ENCODE assay signal across 21 cellular contexts in genomic region chr7:135940077-135941075, GRCh38.
"Had no signal": no experiment of that assay in that cellular context is flagged by ENCODE, and none has a peak within 500 bp of the region (broad histone marks: within the 10 kb centered on the region; RNA-seq: fewer than 3 reads in every experiment).

No MANE protein-coding gene starts in this region.

- H3K9me3 ChIP-seq: ascending aorta, heart right ventricle, neutrophil, pancreas, testis had no signal

- FAIRE-seq: bronchial epithelial cell, pancreas had no signal

- H3K27ac ChIP-seq: ascending aorta, heart right ventricle, neutrophil, pancreas, testis, VCaP had no signal

- H3K4me1 ChIP-seq: ascending aorta had no signal

- DNase-seq: activated CD4-positive, alpha-beta T cell treated with anti-CD3 and anti-CD28 coated beads for 1 hour; activated CD4-positive, alpha-beta T cell treated with anti-CD3 and anti-CD28 coated beads, Interleukin-2, amount 50 U/mL, for 48 hours; activated effector memory CD4-positive, alpha-beta T cell treated with Interleukin-2 at 50 U/mL for 16 hours; activated naive CD4-positive, alpha-beta T cell treated with anti-CD3 and anti-CD28 coated beads, Interleukin-2, amount 50 U/mL, for 16 hours; effector CD8-positive, alpha-beta T cell; heart right ventricle; mesenchymal stem cell; naive thymus-derived CD8-positive, alpha-beta T cell; pancreas; stimulated activated CD4-positive, alpha-beta T cell treated with anti-CD3 and anti-CD28 coated beads, Interleukin-4, amount 100 ng/mL, for 24 hours; testis had no signal

- H3K9me3 Mint-ChIP-seq: dendritic cell treated with granulocyte-macrophage colony-stimulating factor and Interleukin-4, amounts not matched to agents 40 ng/mL and 50 ng/mL, for 4 days; naive thymus-derived CD8-positive, alpha-beta T cell; stimulated activated memory B cell treated with anti-CD40 and anti-IgM and Interleukin-4, amounts not matched to agents 10 μg/mL and 1 μg/mL and 100 μg/mL, for 72 hours; T-helper 1 cell treated with Interleukin-12 subunit alpha and Interleukin-12 subunit beta and Interleukin-4 antibody, amounts not matched to agents 30 μg/mL and 1 μg/mL, for 36 hours had no signal

- H3K27me3 ChIP-seq: ascending aorta, heart right ventricle, neutrophil, pancreas, testis had no signal

- ATAC-seq: esophagus mucosa; naive thymus-derived CD8-positive, alpha-beta T cell; pancreas; sciatic nerve; stimulated activated memory B cell treated with anti-CD40 and anti-IgM and Interleukin-4, amounts not matched to agents 10 μg/mL and 1 μg/mL and 100 μg/mL, for 72 hours had no signal

- H3K27me3 Mint-ChIP-seq: dendritic cell treated with granulocyte-macrophage colony-stimulating factor and Interleukin-4, amounts not matched to agents 40 ng/mL and 50 ng/mL, for 4 days; naive thymus-derived CD8-positive, alpha-beta T cell; stimulated activated memory B cell treated with anti-CD40 and anti-IgM and Interleukin-4, amounts not matched to agents 10 μg/mL and 1 μg/mL and 100 μg/mL, for 72 hours; type B pancreatic cell had no signal

- H3K36me3 ChIP-seq: ascending aorta, pancreas had no signal

- H3K4me3 Mint-ChIP-seq: dendritic cell treated with granulocyte-macrophage colony-stimulating factor and Interleukin-4, amounts not matched to agents 40 ng/mL and 50 ng/mL, for 4 days; stimulated activated memory B cell treated with anti-CD40 and anti-IgM and Interleukin-4, amounts not matched to agents 10 μg/mL and 1 μg/mL and 100 μg/mL, for 72 hours; T-helper 1 cell treated with Interleukin-12 subunit alpha and Interleukin-12 subunit beta and Interleukin-4 antibody, amounts not matched to agents 30 μg/mL and 1 μg/mL, for 36 hours; type B pancreatic cell had no signal

- H3K4me3 ChIP-seq: ascending aorta, heart right ventricle, pancreas, testis had no signal

- H3K27ac Mint-ChIP-seq: dendritic cell treated with granulocyte-macrophage colony-stimulating factor and Interleukin-4, amounts not matched to agents 40 ng/mL and 50 ng/mL, for 4 days; T-helper 1 cell treated with Interleukin-12 subunit alpha and Interleukin-12 subunit beta and Interleukin-4 antibody, amounts not matched to agents 30 μg/mL and 1 μg/mL, for 36 hours; type B pancreatic cell had no signal
